Comparison of ENCODE assay signal across 1 cellular context in genomic region chr3:197458179-197458707, GRCh38.
TF ChIP-seq lines count a peak whose summit lies in the region.

No MANE protein-coding gene starts in this region.

TF ChIP-seq in GM23338, 12 proteins besides CTCF, POLR2A, EP300 and RAD21 (continued from another document):
- TF ChIP-seq ZNF462 (CRISPR knock-in tag; IDR thresholded peaks at IDR 0.05): no peak
- no peak for TF ChIP-seq ZNF331 (CRISPR knock-in tag; IDR thresholded peaks at IDR 0.05; ENCODE audit: low read depth)
